In genomic region chr12:68397566-68398158, GRCh38 we compare ENCODE assay signal across 23 cellular contexts.
"Had no signal": no experiment of that assay in that cellular context is flagged by ENCODE, and none has a peak within 500 bp of the region (broad histone marks: within the 10 kb centered on the region; RNA-seq: fewer than 3 reads in every experiment).

No MANE protein-coding gene starts in this region.

- ATAC-seq: left colon; left ventricle myocardium superior; sciatic nerve; stimulated activated naive B cell treated with anti-CD40 and anti-IgM and Interleukin-4, amounts not matched to agents 10 μg/mL and 1 μg/mL and 100 μg/mL, for 72 hours; stimulated activated naive CD8-positive, alpha-beta T cell treated with anti-CD3 and anti-CD28 coated beads, Interleukin-15, amount 100 ng/mL, for 72 hours; upper lobe of right lung had no signal

- H3K4me1 Mint-ChIP-seq: stimulated activated naive B cell treated with anti-CD40 and anti-IgM and Interleukin-4, amounts not matched to agents 10 μg/mL and 1 μg/mL and 100 μg/mL, for 72 hours had no signal

- H3K27ac Mint-ChIP-seq: stimulated activated naive B cell treated with anti-CD40 and anti-IgM and Interleukin-4, amounts not matched to agents 10 μg/mL and 1 μg/mL and 100 μg/mL, for 72 hours had no signal

- H3K4me3 ChIP-seq: coronary artery, dorsolateral prefrontal cortex, esophagus squamous epithelium, hepatocyte, lung, spleen, testis, tibial nerve, upper lobe of right lung had no signal

- H3K27me3 Mint-ChIP-seq: stimulated activated naive B cell treated with anti-CD40 and anti-IgM and Interleukin-4, amounts not matched to agents 10 μg/mL and 1 μg/mL and 100 μg/mL, for 72 hours; stimulated activated naive CD8-positive, alpha-beta T cell treated with anti-CD3 and anti-CD28 coated beads, Interleukin-15, amount 100 ng/mL, for 72 hours had no signal

- H3K4me3 Mint-ChIP-seq: stimulated activated naive B cell treated with anti-CD40 and anti-IgM and Interleukin-4, amounts not matched to agents 10 μg/mL and 1 μg/mL and 100 μg/mL, for 72 hours; stimulated activated naive CD8-positive, alpha-beta T cell treated with anti-CD3 and anti-CD28 coated beads, Interleukin-15, amount 100 ng/mL, for 72 hours had no signal

- DNase-seq: dorsolateral prefrontal cortex; effector memory CD4-positive, alpha-beta T cell; esophagus squamous epithelium; foreskin melanocyte; head of caudate nucleus; left colon; left ventricle myocardium superior; mesenchymal stem cell; midbrain; posterior cingulate gyrus; spleen; stimulated activated CD4-positive, alpha-beta T cell treated with anti-CD3 and anti-CD28 coated beads, Interleukin-15, amount 100 ng/mL, for 24 hours; stimulated activated CD4-positive, alpha-beta T cell treated with anti-CD3 and anti-CD28 coated beads, Interleukin-1b, Interleukin-23, amount 100 ng/mL, for 48 hours; stimulated activated CD4-positive, alpha-beta T cell treated with anti-CD3 and anti-CD28 coated beads, Interleukin-4, amount 100 ng/mL, for 4 hours; stimulated activated naive B cell treated with anti-CD40 and anti-IgM and Interleukin-4, amounts not matched to agents 10 μg/mL and 1 μg/mL and 100 μg/mL, for 72 hours; stimulated activated naive CD8-positive, alpha-beta T cell treated with anti-CD3 and anti-CD28 coated beads, Interleukin-15, amount 100 ng/mL, for 72 hours; testis; upper lobe of right lung had no signal
